In genomic region chr12:47085815-47086252, GRCh38 we compare ENCODE assay signal across 8 cellular contexts. TPM values are rescaled to one million over a fixed set of nuclear protein-coding genes. Genes with fewer than 3 reads are reported as not detected.
DNase-seq lines count a peak whose midpoint lies in the region; TF ChIP-seq lines count a peak whose summit lies in the region.

No MANE protein-coding gene starts in this region.

- H3K36me3 Mint-ChIP-seq in neural crest cell (ENCODE audit: low read depth): no peaks in the 10 kb centered on the region

- DNase-seq in DMS53 (lab: John Stamatoyannopoulos, UW): peak; percentile 97
- DNase-seq in SW480 (ENCODE audit: low spot score): peak; percentile 31
- peak; percentile 63 to 76 for DNase-seq in cardiac fibroblast (ENCODE audit: low read depth in 2 of 2)
- DNase-seq in neural crest cell (ENCODE audit: low read depth, low spot score): no peak
- no peak for DNase-seq in lower leg skin (ENCODE audit: low spot score in 2 of 2)
- DNase-seq in GM19238 (ENCODE audit: insufficient read length, low spot score): no peak
- DNase-seq in NAMALWA (ENCODE audit: low spot score): no peak

- TF ChIP-seq POLR2A in lower leg skin (IDR thresholded peaks at IDR 0.05): no peak

- no peaks in the 10 kb centered on the region for H3K9me3 ChIP-seq in HUES48 (ENCODE audit: control insufficient read depth, insufficient read depth, low read length)

- H3K4me3 ChIP-seq in HUES48 (ENCODE audit: low read depth, low read length) (no peak overlapping the region), cardiac fibroblast (replicated peaks in 1 of 2; ENCODE audit: low read depth in 2 of 2, low read length in 2 of 2) (no peak overlapping the region), lower leg skin (ENCODE audit: low read depth, poor library complexity, severe bottlenecking) (no peak overlapping the region)

- TF ChIP-seq CTCF in cardiac fibroblast (IDR thresholded peaks at IDR 0.05; ENCODE audit: low read depth, low read length) (no peak), neural crest cell (conservative IDR thresholded peaks at IDR 0.05) (no peak), lower leg skin (IDR thresholded peaks at IDR 0.05) (no peak)

- WGBS in lower leg skin, 2 donors: 51 to 62% methylated on average over 6 of the region's 6 CpGs

- H3K27ac ChIP-seq in HUES48 (ENCODE audit: low read depth, low read length): peak overlapping the region; percentile 78

- H3K27me3 ChIP-seq in HUES48 (ENCODE audit: control insufficient read depth, insufficient read depth, low read length): peaks cover 5% of the 10 kb centered on the region

- H3K9me3 Mint-ChIP-seq in neural crest cell: peaks cover 3% of the 10 kb centered on the region

- H3K4me1 Mint-ChIP-seq in neural crest cell: peaks cover 64% of the 10 kb centered on the region

- H3K27me3 Mint-ChIP-seq in neural crest cell (ENCODE audit: low read depth): peaks cover 28% of the 10 kb centered on the region

- peak overlapping the region; percentile 69 for H3K4me3 Mint-ChIP-seq in neural crest cell

- intact Hi-C loops in lower leg skin (cut with DNase I; ENCODE audit: low total_unique reads): no loop called here

- no peak overlapping the region for H3K9ac ChIP-seq in HUES48 (ENCODE audit: low read depth, low read length)

- peaks cover 37% of the 10 kb centered on the region for H3K4me1 ChIP-seq in HUES48 (ENCODE audit: control insufficient read depth, insufficient read depth, low read length)

- H3K36me3 ChIP-seq in HUES48 (ENCODE audit: control insufficient read depth, insufficient read depth, low read length): no peaks in the 10 kb centered on the region

- peak overlapping the region; percentile 20 for H3K27ac Mint-ChIP-seq in neural crest cell (ENCODE audit: unreplicated experiment)

RNA-seq across cellular contexts. Expression of gene AMIGO2, which starts 6.1 kb away (rescaled TPM):
- 4.8 and 5.4 TPM in 2 replicates for total RNA-seq in neural crest cell
- 1 to 10 TPM; 1.5 to 3.4 (median 3.1) TPM for total RNA-seq in lower leg skin

RNA-seq across cellular contexts. Expression of gene PCED1B, which starts 6.4 kb away (rescaled TPM):
- total RNA-seq in neural crest cell: 0.47 and 0.75 TPM in 2 replicates
- total RNA-seq in lower leg skin: 1 to 10 TPM in 1 of 4 donors, under 1 TPM in 3; 0.23 to 3.0 (median 0.73) TPM

Comparison
In these comparisons a context has a peak if more than half of its experiments do, and no peak if none do; other contexts are left out.
1. DNase-seq: peak in DMS53 (single experiment), SW480 (single experiment) and cardiac fibroblast (2 of 2); none in neural crest cell (single experiment), lower leg skin (0 of 2), GM19238 (single experiment) and NAMALWA (single experiment).